Comparison of ENCODE assay signal across 3 cellular contexts in genomic region chr9:84405666-84406065, GRCh38.
"Had no signal": no experiment of that assay in that cellular context is flagged by ENCODE, and none has a peak within 500 bp of the region (broad histone marks: within the 10 kb centered on the region; RNA-seq: fewer than 3 reads in every experiment).

No MANE protein-coding gene starts in this region.

- DNase-seq: GDM1, GF-D8 had no signal

- ATAC-seq: GM12878 had no signal

- H3K4me3 ChIP-seq: GM12878 had no signal
